13 cellular contexts compared by ENCODE assay signal in genomic region chr22:50719814-50720300, GRCh38. TPM values are rescaled to one million over a fixed set of nuclear protein-coding genes. Genes with fewer than 3 reads are reported as not detected.
DNase-seq lines count a peak whose midpoint lies in the region; ATAC-seq, FAIRE-seq and TF ChIP-seq lines count a peak whose summit lies in the region.
"Had no signal": no experiment of that assay in that cellular context is flagged by ENCODE, and none has a peak within 500 bp of the region (broad histone marks: within the 10 kb centered on the region; RNA-seq: fewer than 3 reads in every experiment).

No MANE protein-coding gene starts in this region.

- peak overlapping the region; percentile 76 for H3K4me3 Mint-ChIP-seq in endothelial cell (ENCODE audit: unreplicated experiment)

- peaks cover 24% of the 10 kb centered on the region for H3K36me3 ChIP-seq in left ventricle myocardium inferior
- peaks cover 39% of the 10 kb centered on the region for H3K36me3 ChIP-seq in mesodermal cell (ENCODE audit: control insufficient read depth, insufficient read depth, low read length)
- no peaks in the 10 kb centered on the region for H3K36me3 ChIP-seq in suprapubic skin

- H3K9me3 ChIP-seq in left ventricle myocardium inferior (replicated peaks) (no peaks in the 10 kb centered on the region), mesodermal cell (ENCODE audit: control insufficient read depth, low read length) (no peaks in the 10 kb centered on the region), suprapubic skin (no peaks in the 10 kb centered on the region)

- no peak for TF ChIP-seq CTCF in left ventricle myocardium inferior (IDR thresholded peaks at IDR 0.05; ENCODE audit: borderline replicate concordance)
- TF ChIP-seq CTCF in endothelial cell (IDR thresholded peaks at IDR 0.05; ENCODE audit: unreplicated experiment) = no peak
- TF ChIP-seq CTCF in suprapubic skin (IDR thresholded peaks at IDR 0.05) = no peak

- peaks cover 42% of the 10 kb centered on the region for H3K27me3 ChIP-seq in left ventricle myocardium inferior (ENCODE audit: low read depth)
- peaks cover 24% of the 10 kb centered on the region for H3K27me3 ChIP-seq in suprapubic skin

- no peak for TF ChIP-seq POLR2A in suprapubic skin (IDR thresholded peaks at IDR 0.05)

- H3K4me1 Mint-ChIP-seq in endothelial cell (ENCODE audit: unreplicated experiment) = peaks cover 40% of the 10 kb centered on the region

- no peaks in the 10 kb centered on the region for H3K9me3 Mint-ChIP-seq in endothelial cell (ENCODE audit: unreplicated experiment)

- intact Hi-C loops in left ventricle myocardium inferior (cut with micrococcal nuclease) = no loop called here
- intact Hi-C loops in Right ventricle myocardium superior (cut with DNase I) = no loop called here

- DNase-seq in left ventricle myocardium inferior = no peak
- no peak for DNase-seq in Right ventricle myocardium superior
- no peak for DNase-seq in endothelial cell (ENCODE audit: low spot score)
- no peak for DNase-seq in suprapubic skin (ENCODE audit: low spot score in 2 of 2)
- no peak for DNase-seq in ecto neural progenitor cell (ENCODE audit: low spot score)
- no peak for DNase-seq in frontal cortex (ENCODE audit: low spot score in 2 of 2)
- DNase-seq: C1 segment of cervical spinal cord, MV-4-11, NCI-H1436 had no signal

- H3K27ac Mint-ChIP-seq in endothelial cell (ENCODE audit: unreplicated experiment) = no peak overlapping the region

- H3K27ac ChIP-seq in left ventricle myocardium inferior (replicated peaks) = no peak overlapping the region
- no peak overlapping the region for H3K27ac ChIP-seq in mesodermal cell (ENCODE audit: low read depth, low read length, severe bottlenecking)
- no peak overlapping the region for H3K27ac ChIP-seq in suprapubic skin

- no peak for FAIRE-seq in frontal cortex (lab: Jason Lieb, UNC)

- peaks cover 58% of the 10 kb centered on the region for H3K36me3 Mint-ChIP-seq in endothelial cell (ENCODE audit: low read depth, unreplicated experiment)

- no peak for TF ChIP-seq EP300 in suprapubic skin (IDR thresholded peaks at IDR 0.05)

- H3K27me3 Mint-ChIP-seq in endothelial cell (ENCODE audit: unreplicated experiment) = peaks cover 54% of the 10 kb centered on the region

- 12 to 17% methylated on average over 21 to 37 of the region's 40 CpGs for WGBS in mesodermal cell (ENCODE audit: insufficient coverage in 2 of 2), 2 experiments
- WGBS in suprapubic skin = 62% methylated on average over 27 of the region's 40 CpGs

- H3K4me3 ChIP-seq in left ventricle myocardium inferior (peak overlapping the region; percentile 41), mesodermal cell (ENCODE audit: extremely low read depth, insufficient read depth, low read length, poor library complexity, severe bottlenecking) (peak overlapping the region; percentile 5), suprapubic skin (peak overlapping the region; percentile 44)

- peaks cover 51% of the 10 kb centered on the region for H3K4me1 ChIP-seq in left ventricle myocardium inferior
- H3K4me1 ChIP-seq in mesodermal cell (ENCODE audit: control insufficient read depth, insufficient read depth, low read length, poor library complexity, severe bottlenecking) = no peaks in the 10 kb centered on the region
- H3K4me1 ChIP-seq in suprapubic skin = peaks cover 14% of the 10 kb centered on the region

- no peak for ATAC-seq in Right ventricle myocardium superior (ENCODE audit: poor library complexity)
- ATAC-seq in GM18511 (IDR thresholded peaks at IDR 0.05; ENCODE audit: unreplicated experiment) = no peak

RNA-seq across cellular contexts. Expression of gene ACR, which starts 18.1 kb away (rescaled TPM):
- 0.30 TPM for total RNA-seq in left ventricle myocardium inferior
- 0.43 TPM for total RNA-seq in Right ventricle myocardium superior
- 2.8 TPM for total RNA-seq in endothelial cell (ENCODE audit: unreplicated experiment)
- 1.0 TPM for polyA plus RNA-seq in mesodermal cell (2013, experiment 1 of 2)
- 0.35 TPM for polyA plus RNA-seq in mesodermal cell (2013, experiment 2 of 2)
- total RNA-seq in suprapubic skin = not detected
- not detected for total RNA-seq in frontal cortex
- total RNA-seq: A172, H7 had no signal

RNA-seq across cellular contexts. Expression of gene SHANK3, which starts 47.2 kb away (rescaled TPM):
- total RNA-seq in left ventricle myocardium inferior (23.1 TPM), Right ventricle myocardium superior (19.3 TPM), endothelial cell (ENCODE audit: unreplicated experiment) (223 TPM), suprapubic skin (10 to 100 TPM in 2 of 4 donors, 1 to 10 TPM in 2; 2.9 to 15.9 (median 9.5) TPM), frontal cortex (4.1 TPM)
- polyA plus RNA-seq in mesodermal cell (2013, experiment 1 of 2) = 25.5 TPM
- polyA plus RNA-seq in mesodermal cell (2013, experiment 2 of 2) = 17.5 TPM
